In genomic region chr2:156399224-156399949, GRCh38 we compare ENCODE assay signal across 8 cellular contexts. TPM values are rescaled to one million over a fixed set of nuclear protein-coding genes. Genes with fewer than 3 reads are reported as not detected.
DNase-seq lines count a peak whose midpoint lies in the region; ATAC-seq, FAIRE-seq and TF ChIP-seq lines count a peak whose summit lies in the region.

No MANE protein-coding gene starts in this region.

- DNase-seq in activated CD8-positive, alpha-beta memory T cell treated with anti-CD3 and anti-CD28 coated beads, Interleukin-2, amount 10 ng/mL, durations not matched to agents 7 days and 5 days = peak; percentile 40
- no peak for DNase-seq in activated CD8-positive, alpha-beta memory T cell treated with anti-CD3 and anti-CD28 coated beads, Interleukin-2, amount 50 U/mL, for 48 hours
- DNase-seq in NCI-H526 (lab: John Stamatoyannopoulos, UW) = peak; percentile 44 to 50
- DNase-seq in cerebellar cortex (ENCODE audit: low spot score) = peak; percentile 55
- DNase-seq in H54 (ENCODE audit: insufficient read length, low spot score) = no peak

- H3K4me1 Mint-ChIP-seq in activated CD8-positive, alpha-beta memory T cell treated with anti-CD3 and anti-CD28 coated beads, Interleukin-2, amount 10 ng/mL, durations not matched to agents 7 days and 5 days = peaks cover 31% of the 10 kb centered on the region

- no peaks in the 10 kb centered on the region for H3K9me3 ChIP-seq in mononuclear cell (ENCODE audit: low read depth, low read length)

- no peak for TF ChIP-seq POLR2A in H54 (IDR thresholded peaks at IDR 0.05; ENCODE audit: low read depth, low read length)

- peak overlapping the region; percentile 83 for H3K4me3 Mint-ChIP-seq in activated CD8-positive, alpha-beta memory T cell treated with anti-CD3 and anti-CD28 coated beads, Interleukin-2, amount 10 ng/mL, durations not matched to agents 7 days and 5 days

- CTCF ChIA-PET in activated CD8-positive, alpha-beta memory T cell treated with anti-CD3 and anti-CD28 coated beads, Interleukin-2, amount 10 ng/mL, durations not matched to agents 7 days and 5 days (lab: Charles Lee) = interaction anchor here (0.6 to 2.1 kb wide), 9 partner anchors 14 to 190 kb away, joined by 3 to 18 read pairs (median 4); no protein-coding TSS in a partner anchor

- H3K4me1 ChIP-seq in mononuclear cell (ENCODE audit: insufficient read depth, low read length) = peaks cover 32% of the 10 kb centered on the region

- no peaks in the 10 kb centered on the region for H3K9me3 Mint-ChIP-seq in activated CD8-positive, alpha-beta memory T cell treated with anti-CD3 and anti-CD28 coated beads, Interleukin-2, amount 10 ng/mL, durations not matched to agents 7 days and 5 days (ENCODE audit: low read depth)

- no peaks in the 10 kb centered on the region for H3K27me3 ChIP-seq in mononuclear cell (ENCODE audit: insufficient read depth, low read length)

- no peak for FAIRE-seq in H54 (lab: Jason Lieb, UNC)

- peak overlapping the region; percentile 91 for H3K27ac Mint-ChIP-seq in activated CD8-positive, alpha-beta memory T cell treated with anti-CD3 and anti-CD28 coated beads, Interleukin-2, amount 10 ng/mL, durations not matched to agents 7 days and 5 days

- H3K36me3 Mint-ChIP-seq in activated CD8-positive, alpha-beta memory T cell treated with anti-CD3 and anti-CD28 coated beads, Interleukin-2, amount 10 ng/mL, durations not matched to agents 7 days and 5 days = peaks cover 3% of the 10 kb centered on the region

- peak overlapping the region; percentile 70 for H3K4me3 ChIP-seq in mononuclear cell (ENCODE audit: low read length)

- ATAC-seq in activated CD8-positive, alpha-beta memory T cell treated with anti-CD3 and anti-CD28 coated beads, Interleukin-2, amount 10 ng/mL, durations not matched to agents 7 days and 5 days = no peak
- ATAC-seq in HG03378 (IDR thresholded peaks at IDR 0.05; ENCODE audit: unreplicated experiment) = no peak
- ATAC-seq in HG02970 (IDR thresholded peaks at IDR 0.05; ENCODE audit: low FRiP score, unreplicated experiment) = no peak

- no peaks in the 10 kb centered on the region for H3K27me3 Mint-ChIP-seq in activated CD8-positive, alpha-beta memory T cell treated with anti-CD3 and anti-CD28 coated beads, Interleukin-2, amount 10 ng/mL, durations not matched to agents 7 days and 5 days

RNA-seq across cellular contexts. Expression of gene GPD2, which starts 36.8 kb away (rescaled TPM):
- 10 to 100 TPM; 23.6 to 26.1 TPM for total RNA-seq in activated CD8-positive, alpha-beta memory T cell treated with anti-CD3 and anti-CD28 coated beads, Interleukin-2, amount 10 ng/mL, durations not matched to agents 7 days and 5 days
- total RNA-seq in mononuclear cell = 17.5 TPM

Comparison
In these comparisons a context has a peak if more than half of its experiments do, and no peak if none do; other contexts are left out.
1. DNase-seq: peak in activated CD8-positive, alpha-beta memory T cell treated with anti-CD3 and anti-CD28 coated beads, Interleukin-2, amount 10 ng/mL, durations not matched to agents 7 days and 5 days (single experiment), NCI-H526 (2 of 2) and cerebellar cortex (single experiment); none in activated CD8-positive, alpha-beta memory T cell treated with anti-CD3 and anti-CD28 coated beads, Interleukin-2, amount 50 U/mL, for 48 hours (single experiment) and H54 (single experiment).